ENCODE assay signal across 8 cellular contexts in genomic region chr10:25113231-25114035, GRCh38.
DNase-seq lines count a peak whose midpoint lies in the region; ATAC-seq and TF ChIP-seq lines count a peak whose summit lies in the region.

No MANE protein-coding gene starts in this region.

- H3K4me1 ChIP-seq in SJSA1 (replicated peaks) = no peaks in the 10 kb centered on the region; the same call in 1 of the 2 replicates

- H3K36me3 Mint-ChIP-seq in MCF 10A (ENCODE audit: insufficient read depth, unreplicated experiment) (no peaks in the 10 kb centered on the region), immature natural killer cell (no peaks in the 10 kb centered on the region)

- no peaks in the 10 kb centered on the region for H3K9me3 ChIP-seq in SJSA1 (replicated peaks)

- no peak overlapping the region for H3K27ac ChIP-seq in SJSA1

- no TSS peak for BruUV-seq in MCF 10A (replicated peaks; lab: Mats Ljungman, UMichigan)

- H3K27me3 ChIP-seq in SJSA1 (replicated peaks) = no peaks in the 10 kb centered on the region

- H3K4me3 ChIP-seq in SJSA1 = no peak overlapping the region

- peak; percentile 65 for DNase-seq in ACHN
- DNase-seq in NCI-H1092 treated with DMSO at 0.1 percent for 48 hours (lab: John Stamatoyannopoulos, UW) = peak; percentile 68
- DNase-seq in SJSA1 (ENCODE audit: low read depth in 1 of 2, low spot score in 2 of 2) = peak; percentile 62 to 69
- peak; percentile 84 for DNase-seq in MCF 10A (ENCODE audit: unreplicated experiment)
- DNase-seq in immature natural killer cell = peak in 2 of 3 donors; percentile 11 to 15
- peak; percentile 39 for DNase-seq in smooth muscle cell of the brain vasculature (ENCODE audit: low read depth, low spot score)

- peak; percentile 92 for ATAC-seq in GM18498 (IDR thresholded peaks at IDR 0.05; ENCODE audit: unreplicated experiment)
- ATAC-seq in HG02759 (IDR thresholded peaks at IDR 0.05; ENCODE audit: unreplicated experiment) = peak; percentile 95

- TF ChIP-seq CTCF in MCF 10A (IDR thresholded peaks at IDR 0.05; ENCODE audit: unreplicated experiment) = peak; percentile 66

- peaks cover 45% of the 10 kb centered on the region for H3K27me3 Mint-ChIP-seq in MCF 10A (ENCODE audit: insufficient read depth, unreplicated experiment)
- H3K27me3 Mint-ChIP-seq in immature natural killer cell (ENCODE audit: low read depth in 3 of 3) = peaks cover 6 to 9% (median 8%) of the 10 kb centered on the region in 3 donors

- no peaks in the 10 kb centered on the region for H3K9me3 Mint-ChIP-seq in MCF 10A (ENCODE audit: unreplicated experiment)
- no peaks in the 10 kb centered on the region for H3K9me3 Mint-ChIP-seq in immature natural killer cell

- in situ Hi-C loops in ACHN (cut with HindIII; ENCODE audit: low pct_ligation_motif_present, low pct_unique_long_range_greater_than_20kb, low sequenced_read_pairs) = no loop called here

- H3K4me3 Mint-ChIP-seq in MCF 10A (ENCODE audit: unreplicated experiment) = no peak overlapping the region
- no peak overlapping the region for H3K4me3 Mint-ChIP-seq in immature natural killer cell

- no peaks in the 10 kb centered on the region for H3K36me3 ChIP-seq in SJSA1

- CTCF ChIA-PET in MCF 10A (lab: Yijun Ruan, JAX) = interaction anchor here (0.6 to 4.1 kb wide), 38 partner anchors 9 to 1443 kb away, joined by 3 to 29 read pairs (median 4); no protein-coding TSS in a partner anchor

- POLR2A ChIA-PET in MCF 10A (lab: Yijun Ruan, JAX) = interaction anchor here (0.6 kb wide), 1 partner anchor 201 kb away, joined by 5 read pairs; no protein-coding TSS in a partner anchor

- no peaks in the 10 kb centered on the region for H3K4me1 Mint-ChIP-seq in MCF 10A (ENCODE audit: insufficient read depth, unreplicated experiment)
- no peaks in the 10 kb centered on the region for H3K4me1 Mint-ChIP-seq in immature natural killer cell

- H3K27ac Mint-ChIP-seq in MCF 10A (ENCODE audit: low read depth, unreplicated experiment) (no peak overlapping the region), immature natural killer cell (no peak overlapping the region)

- intact Hi-C loops in MCF 10A (cut with micrococcal nuclease) = loop anchor here (1.0 to 2.0 kb wide), 4 partner anchors 114 to 599 kb away; no protein-coding TSS in a partner anchor

Comparison
In these comparisons a context has a peak if more than half of its experiments do, and no peak if none do; other contexts are left out.
1. DNase-seq: peak in every context shown above with its lines; median percentile 84 in MCF 10A; 68 in NCI-H1092 treated with DMSO at 0.1 percent for 48 hours; 66 in SJSA1; 65 in ACHN; 39 in smooth muscle cell of the brain vasculature; 13 in immature natural killer cell.